Comparison of ENCODE assay signal across 18 cellular contexts in the genomic region with DNA sequence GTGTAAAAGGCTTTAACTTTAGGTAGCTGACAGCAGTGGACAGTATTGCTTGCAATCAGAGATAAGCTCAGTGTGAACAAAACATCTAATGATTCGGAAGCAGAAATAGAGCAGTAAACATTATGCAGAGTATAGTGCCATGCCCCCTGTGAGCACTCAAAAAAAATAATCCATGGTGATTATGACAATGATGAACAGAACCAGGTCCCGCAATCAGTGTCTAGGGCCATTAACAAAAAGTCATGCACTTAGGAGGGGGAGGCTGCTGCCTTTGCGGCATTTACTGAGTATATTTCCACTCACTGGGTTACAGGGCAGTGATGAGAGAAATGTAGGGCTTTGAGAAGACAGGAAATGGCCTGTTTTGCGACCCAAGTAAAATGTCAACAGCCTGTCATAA. TPM values are rescaled to one million over a fixed set of nuclear protein-coding genes. Genes with fewer than 3 reads are reported as not detected.
"Had no signal": no experiment of that assay in that cellular context is flagged by ENCODE, and none has a peak within 500 bp of the region (broad histone marks: within the 10 kb centered on the region; RNA-seq: fewer than 3 reads in every experiment).

No MANE protein-coding gene starts in this region.

- H3K4me3 ChIP-seq: MG63, SJSA1, SK-N-MC had no signal

- H3K9me3 ChIP-seq: MG63, SJSA1 had no signal

- FAIRE-seq: RCC 7860 had no signal

- H3K27ac ChIP-seq: SJSA1, SK-N-MC had no signal

- H3K27me3 ChIP-seq: MG63, SJSA1 had no signal

- DNase-seq: Karpas-422, KBM-7, MG63, NCI-H1092 treated with DMSO at 0.1 percent for 48 hours, NCI-H1436, NCI-H187, NCI-H2029, NCI-H2081 treated with DMSO at 0.1 percent for 48 hours, NCI-H2227 treated with DMSO at 0.1 percent for 48 hours, NCI-H524 treated with DMSO at 0.1 percent for 48 hours, NCI-H69, NCI-H774, Right ventricle myocardium superior, RPMI8226, SIG-M5 had no signal

- H3K4me1 ChIP-seq: SJSA1 had no signal

- H3K36me3 ChIP-seq: MG63, SJSA1 had no signal

RNA-seq across cellular contexts. Expression of gene NEIL3, which starts 27.4 kb away (rescaled TPM):
- total RNA-seq: Right ventricle myocardium superior had no signal
